Comparison of ENCODE assay signal across 1 cellular context in the genomic region with DNA sequence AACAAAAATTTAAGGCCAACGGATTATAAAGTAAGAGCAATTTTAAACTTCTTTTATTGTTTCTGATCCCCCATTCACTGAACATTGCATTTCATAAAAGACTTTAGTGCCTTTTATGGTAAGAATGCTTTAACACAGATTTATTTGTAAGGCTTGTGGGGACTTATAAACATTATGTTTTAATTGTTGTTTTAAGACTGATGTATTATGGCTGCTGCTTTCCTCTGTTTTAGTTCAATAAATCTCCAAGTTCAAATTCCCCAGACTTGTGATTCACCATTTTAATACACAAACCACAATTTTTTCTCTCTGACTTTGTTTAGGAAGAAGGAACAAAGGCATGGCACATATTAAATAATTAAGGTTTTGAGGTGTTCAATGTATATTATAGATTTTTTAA.
TF ChIP-seq lines count a peak whose summit lies in the region.

No MANE protein-coding gene starts in this region.

TF ChIP-seq in SK-N-SH treated with all-trans-retinoic acid at 6 μM for 48 hours, 23 proteins besides CTCF, POLR2A, EP300 and RAD21 (continued from another document):
- TF ChIP-seq PATZ1 (CRISPR knock-in tag; IDR thresholded peaks at IDR 0.05; ENCODE audit: borderline replicate concordance) = no peak
- TF ChIP-seq ISL1 (CRISPR knock-in tag; IDR thresholded peaks at IDR 0.05) = no peak
